8 cellular contexts compared by ENCODE assay signal in the genomic region with DNA sequence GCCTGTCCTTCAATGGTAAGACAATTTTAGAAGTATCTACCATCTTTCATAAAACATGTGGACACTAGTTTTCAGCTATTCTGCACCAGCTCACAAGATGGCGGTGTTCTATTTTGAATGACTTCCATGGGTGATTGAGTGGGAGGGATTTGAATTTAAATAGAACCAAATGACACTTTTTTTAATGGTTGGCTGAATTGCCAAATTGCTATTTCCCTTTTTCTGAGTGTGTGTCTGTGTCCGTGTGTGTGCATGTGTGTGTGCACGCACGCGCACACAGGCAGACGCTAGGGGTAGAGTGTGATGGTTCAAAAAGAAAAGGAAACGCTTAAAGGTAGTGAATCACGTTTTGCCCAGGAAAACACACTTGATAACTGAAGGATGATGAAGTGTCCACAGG.
DNase-seq lines count a peak whose midpoint lies in the region; ATAC-seq and TF ChIP-seq lines count a peak whose summit lies in the region.

No MANE protein-coding gene starts in this region.

- peaks cover 4% of the 10 kb centered on the region for H3K4me1 Mint-ChIP-seq in activated T-helper 1 cell treated with anti-CD3 and anti-CD28 coated beads, Interleukin-12 subunit alpha, Interleukin-12 subunit beta, Interleukin-2, Interleukin-4 antibody, amounts not matched to agents 30 ng/mL and 10 ng/mL and 1 ng/mL, durations not matched to agents 14 hours and 24 hours and 36 hours (ENCODE audit: low read depth)

- peak; percentile 6 for DNase-seq in EL
- DNase-seq in LNCaP clone FGC (ENCODE audit: low read depth), result no peak
- no peak for DNase-seq in activated T-helper 1 cell treated with anti-CD3 and anti-CD28 coated beads, Interleukin-12 subunit alpha, Interleukin-12 subunit beta, Interleukin-2, Interleukin-4 antibody, amounts not matched to agents 30 ng/mL and 10 ng/mL and 1 ng/mL, durations not matched to agents 14 hours and 24 hours and 36 hours (ENCODE audit: low spot score)
- DNase-seq in mucosa of descending colon, result no peak
- DNase-seq in HAP-1 (ENCODE audit: low spot score in 2 of 2), result no peak
- DNase-seq in HEK293T (ENCODE audit: extremely low spot score), result no peak
- no peak for DNase-seq in nucleus accumbens (lab: John Stamatoyannopoulos, UW)

- H3K36me3 ChIP-seq in mucosa of descending colon (ENCODE audit: low read depth) (no peaks in the 10 kb centered on the region), HAP-1 (replicated peaks) (no peaks in the 10 kb centered on the region)

- no peaks in the 10 kb centered on the region for H3K27me3 Mint-ChIP-seq in activated T-helper 1 cell treated with anti-CD3 and anti-CD28 coated beads, Interleukin-12 subunit alpha, Interleukin-12 subunit beta, Interleukin-2, Interleukin-4 antibody, amounts not matched to agents 30 ng/mL and 10 ng/mL and 1 ng/mL, durations not matched to agents 14 hours and 24 hours and 36 hours (ENCODE audit: insufficient read depth)

- CTCF ChIA-PET in HEK293T (lab: Yijun Ruan, JAX), result interaction anchor here (1.2 kb wide), 1 partner anchor 8 kb away, joined by 5 read pairs; no protein-coding TSS in a partner anchor

- H3K36me3 Mint-ChIP-seq in activated T-helper 1 cell treated with anti-CD3 and anti-CD28 coated beads, Interleukin-12 subunit alpha, Interleukin-12 subunit beta, Interleukin-2, Interleukin-4 antibody, amounts not matched to agents 30 ng/mL and 10 ng/mL and 1 ng/mL, durations not matched to agents 14 hours and 24 hours and 36 hours (ENCODE audit: low read depth), result no peaks in the 10 kb centered on the region

- H3K9me3 ChIP-seq in mucosa of descending colon (no peaks in the 10 kb centered on the region), HAP-1 (no peaks in the 10 kb centered on the region)

- POLR2A ChIA-PET in HEK293T (lab: Yijun Ruan, JAX), result no interaction called here

- H3K9me3 Mint-ChIP-seq in activated T-helper 1 cell treated with anti-CD3 and anti-CD28 coated beads, Interleukin-12 subunit alpha, Interleukin-12 subunit beta, Interleukin-2, Interleukin-4 antibody, amounts not matched to agents 30 ng/mL and 10 ng/mL and 1 ng/mL, durations not matched to agents 14 hours and 24 hours and 36 hours, result no peaks in the 10 kb centered on the region

- intact Hi-C loops in activated T-helper 1 cell treated with anti-CD3 and anti-CD28 coated beads, Interleukin-12 subunit alpha, Interleukin-12 subunit beta, Interleukin-2, Interleukin-4 antibody, amounts not matched to agents 30 ng/mL and 10 ng/mL and 1 ng/mL, durations not matched to agents 14 hours and 24 hours and 36 hours (cut with micrococcal nuclease), result loop anchor here (5.0 kb wide), 1 partner anchor 46 kb away; no protein-coding TSS in a partner anchor
- intact Hi-C loops in mucosa of descending colon (cut with DNase I, micrococcal nuclease), result no loop called here

- H3K4me3 Mint-ChIP-seq in activated T-helper 1 cell treated with anti-CD3 and anti-CD28 coated beads, Interleukin-12 subunit alpha, Interleukin-12 subunit beta, Interleukin-2, Interleukin-4 antibody, amounts not matched to agents 30 ng/mL and 10 ng/mL and 1 ng/mL, durations not matched to agents 14 hours and 24 hours and 36 hours, result peak overlapping the region; percentile 73

- H3K4me1 ChIP-seq in mucosa of descending colon (ENCODE audit: low read depth) (no peaks in the 10 kb centered on the region), HAP-1 (no peaks in the 10 kb centered on the region)

- ATAC-seq in mucosa of descending colon, result peak; percentile 51
- ATAC-seq in HG02678 (IDR thresholded peaks at IDR 0.05; ENCODE audit: unreplicated experiment), result no peak

- peak; percentile 65 for TF ChIP-seq CTCF in LNCaP clone FGC (IDR thresholded peaks at IDR 0.05; ENCODE audit: control insufficient read depth, extremely low read depth, insufficient read depth)
- no peak for TF ChIP-seq CTCF in mucosa of descending colon (IDR thresholded peaks at IDR 0.05)

- in situ Hi-C loops in HAP-1 (cut with MboI; ENCODE audit: low sequenced_read_pairs), result no loop called here

- peaks cover 5% of the 10 kb centered on the region; the same call in 1 of the 2 replicates for H3K27me3 ChIP-seq in HAP-1 (ENCODE audit: low read depth)

- H3K4me3 ChIP-seq in LNCaP clone FGC (ENCODE audit: low read depth, low read length) (no peak overlapping the region), mucosa of descending colon (no peak overlapping the region), HAP-1 (no peak overlapping the region)

- H3K27ac Mint-ChIP-seq in activated T-helper 1 cell treated with anti-CD3 and anti-CD28 coated beads, Interleukin-12 subunit alpha, Interleukin-12 subunit beta, Interleukin-2, Interleukin-4 antibody, amounts not matched to agents 30 ng/mL and 10 ng/mL and 1 ng/mL, durations not matched to agents 14 hours and 24 hours and 36 hours, result peak overlapping the region; percentile 73

TF ChIP-seq in HEK293T, 16 proteins besides CTCF, POLR2A, EP300 and RAD21:
- no peak for TF ChIP-seq SUZ12 (IDR thresholded peaks at IDR 0.05)
- TF ChIP-seq, protein P1, sequence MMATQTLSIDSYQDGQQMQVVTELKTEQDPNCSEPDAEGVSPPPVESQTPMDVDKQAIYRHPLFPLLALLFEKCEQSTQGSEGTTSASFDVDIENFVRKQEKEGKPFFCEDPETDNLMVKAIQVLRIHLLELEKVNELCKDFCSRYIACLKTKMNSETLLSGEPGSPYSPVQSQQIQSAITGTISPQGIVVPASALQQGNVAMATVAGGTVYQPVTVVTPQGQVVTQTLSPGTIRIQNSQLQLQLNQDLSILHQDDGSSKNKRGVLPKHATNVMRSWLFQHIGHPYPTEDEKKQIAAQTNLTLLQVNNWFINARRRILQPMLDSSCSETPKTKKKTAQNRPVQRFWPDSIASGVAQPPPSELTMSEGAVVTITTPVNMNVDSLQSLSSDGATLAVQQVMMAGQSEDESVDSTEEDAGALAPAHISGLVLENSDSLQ (IDR thresholded peaks at IDR 0.05), result no peak
- no peak for TF ChIP-seq FOXM1 (IDR thresholded peaks at IDR 0.05; ENCODE audit: borderline replicate concordance)
- TF ChIP-seq HDGF (IDR thresholded peaks at IDR 0.05; ENCODE audit: borderline replicate concordance), result no peak
- no peak for TF ChIP-seq BHLHE40 (IDR thresholded peaks at IDR 0.05; ENCODE audit: borderline replicate concordance)
- no peak for TF ChIP-seq NFRKB (IDR thresholded peaks at IDR 0.05)
- TF ChIP-seq ZNF384 (IDR thresholded peaks at IDR 0.05), result no peak
- no peak for TF ChIP-seq ARNT (IDR thresholded peaks at IDR 0.05)
- no peak for TF ChIP-seq CTBP1 (IDR thresholded peaks at IDR 0.05; ENCODE audit: borderline replicate concordance)
- no peak for TF ChIP-seq LEF1 (IDR thresholded peaks at IDR 0.05; ENCODE audit: borderline replicate concordance)
TF ChIP-seq in HEK293T: peak in this region for 0.
